Comparison of ENCODE assay signal across 8 cellular contexts in genomic region chr15:44593042-44593736, GRCh38. TPM values are rescaled to one million over a fixed set of nuclear protein-coding genes. Genes with fewer than 3 reads are reported as not detected.
DNase-seq lines count a peak whose midpoint lies in the region; ATAC-seq and TF ChIP-seq lines count a peak whose summit lies in the region.

No MANE protein-coding gene starts in this region.

- H3K4me3 ChIP-seq in osteoblast (ENCODE audit: insufficient read depth, low read length), result no peak overlapping the region

- DNase-seq in NCI-H748 (lab: John Stamatoyannopoulos, UW; ENCODE audit: unreplicated experiment) (peak; percentile 0), NCI-H748 treated with DMSO at 0.1 percent for 48 hours (lab: John Stamatoyannopoulos, UW) (no peak), NCI-H69 (lab: John Stamatoyannopoulos, UW) (peak; percentile 34), osteoblast (ENCODE audit: insufficient read length, low spot score, missing footprints) (no peak), A172 (ENCODE audit: low spot score) (no peak)
- peak in 1 of 2 donors; percentile 9 for DNase-seq in central memory CD8-positive, alpha-beta T cell (ENCODE audit: low spot score in 2 of 2)
- no peak for DNase-seq in stimulated activated CD4-positive, alpha-beta T cell treated with anti-CD3 and anti-CD28 coated beads, Interleukin-4, amount 100 ng/mL, for 1 hour

- H3K4me2 ChIP-seq in osteoblast (ENCODE audit: insufficient read depth, low read length), result no peak overlapping the region

- no peaks in the 10 kb centered on the region for H3K79me2 ChIP-seq in osteoblast (ENCODE audit: insufficient read depth, low read length)

- H3K4me3 Mint-ChIP-seq in central memory CD8-positive, alpha-beta T cell, result no peak overlapping the region

- H3K27me3 ChIP-seq in osteoblast (ENCODE audit: insufficient read depth, low read length), result no peaks in the 10 kb centered on the region

- no peaks in the 10 kb centered on the region for H3K27me3 Mint-ChIP-seq in central memory CD8-positive, alpha-beta T cell

- H3K9me3 Mint-ChIP-seq in central memory CD8-positive, alpha-beta T cell, result no peaks in the 10 kb centered on the region

- no peaks in the 10 kb centered on the region for H4K20me1 ChIP-seq in osteoblast (ENCODE audit: insufficient read depth, low read length)

- H3K27ac ChIP-seq in osteoblast (ENCODE audit: low read depth, low read length), result no peak overlapping the region

- peaks cover 77% of the 10 kb centered on the region for H3K36me3 ChIP-seq in osteoblast (ENCODE audit: insufficient read depth, low read length)

- H3K36me3 Mint-ChIP-seq in central memory CD8-positive, alpha-beta T cell (ENCODE audit: insufficient read depth), result peaks cover 64% of the 10 kb centered on the region

- no peaks in the 10 kb centered on the region for H3K9me3 ChIP-seq in osteoblast (ENCODE audit: low read depth, low read length)

- H3K4me1 ChIP-seq in osteoblast (ENCODE audit: insufficient read depth, low read length), result no peaks in the 10 kb centered on the region

- ATAC-seq in central memory CD8-positive, alpha-beta T cell (replicated peaks; ENCODE audit: extremely low read depth, poor library complexity, severe bottlenecking), result peak; percentile 68
- ATAC-seq in HG02870 (IDR thresholded peaks at IDR 0.05; ENCODE audit: unreplicated experiment), result no peak

- peak; percentile 56 for TF ChIP-seq CTCF in osteoblast (IDR thresholded peaks at IDR 0.05; ENCODE audit: extremely low read depth, low read depth, low read length)

- no peak overlapping the region for H2AFZ ChIP-seq in osteoblast (ENCODE audit: low read length)

- H3K4me1 Mint-ChIP-seq in central memory CD8-positive, alpha-beta T cell, result peaks cover under 1% of the 10 kb centered on the region

- H3K27ac Mint-ChIP-seq in central memory CD8-positive, alpha-beta T cell (ENCODE audit: low read depth), result no peak overlapping the region

RNA-seq across cellular contexts. Expression of gene EIF3J, which starts 56.2 kb away (rescaled TPM):
- total RNA-seq in osteoblast, result 36.2 and 39.2 TPM in 2 replicates
- total RNA-seq in A172 (2014; rRNA removed; shearing (Covaris generic)), result 43.4 and 54.1 TPM in 2 replicates

Comparison
In these comparisons a context has a peak if more than half of its experiments do, and no peak if none do; other contexts are left out.
1. DNase-seq: peak in NCI-H748 (single experiment) and NCI-H69 (single experiment); none in NCI-H748 treated with DMSO at 0.1 percent for 48 hours (single experiment), osteoblast (single experiment), stimulated activated CD4-positive, alpha-beta T cell treated with anti-CD3 and anti-CD28 coated beads, Interleukin-4, amount 100 ng/mL, for 1 hour (single experiment) and A172 (single experiment).